8 cellular contexts compared by ENCODE assay signal in genomic region chr1:145871994-145872411, GRCh38. TPM values are rescaled to one million over a fixed set of nuclear protein-coding genes. Genes with fewer than 3 reads are reported as not detected.
DNase-seq lines count a peak whose midpoint lies in the region; ATAC-seq, FAIRE-seq and TF ChIP-seq lines count a peak whose summit lies in the region.

No MANE protein-coding gene starts in this region.

- H3K9me3 ChIP-seq in BE2C: no peaks in the 10 kb centered on the region

- H3K4me3 ChIP-seq in BE2C (ENCODE audit: low read depth, low read length): no peak overlapping the region

- H3K36me3 ChIP-seq in BE2C: no peaks in the 10 kb centered on the region

- H3K4me1 Mint-ChIP-seq in endothelial cell (ENCODE audit: unreplicated experiment) (peaks cover 9% of the 10 kb centered on the region), mesothelial cell of epicardium (peaks cover 15% of the 10 kb centered on the region)

- H3K27me3 Mint-ChIP-seq in endothelial cell (ENCODE audit: unreplicated experiment): peaks cover 14% of the 10 kb centered on the region
- peaks cover 60% of the 10 kb centered on the region for H3K27me3 Mint-ChIP-seq in mesothelial cell of epicardium (ENCODE audit: low read depth)

- ATAC-seq in HG03108 (IDR thresholded peaks at IDR 0.05; ENCODE audit: unreplicated experiment): no peak

- FAIRE-seq in GM19239 (lab: Jason Lieb, UNC): peak; percentile 52

- peaks cover 17% of the 10 kb centered on the region for H3K27me3 ChIP-seq in BE2C

- peak overlapping the region; percentile 67 for H3K4me3 Mint-ChIP-seq in endothelial cell (ENCODE audit: unreplicated experiment)
- H3K4me3 Mint-ChIP-seq in mesothelial cell of epicardium: peak overlapping the region; percentile 55

- H3K27ac Mint-ChIP-seq in endothelial cell (ENCODE audit: unreplicated experiment) (no peak overlapping the region), mesothelial cell of epicardium (peak overlapping the region; percentile 39)

- H3K4me1 ChIP-seq in BE2C: no peaks in the 10 kb centered on the region

- TF ChIP-seq CTCF in endothelial cell (IDR thresholded peaks at IDR 0.05; ENCODE audit: unreplicated experiment): no peak
- TF ChIP-seq CTCF in mesothelial cell of epicardium (IDR thresholded peaks at IDR 0.05; ENCODE audit: unreplicated experiment): no peak
- TF ChIP-seq CTCF in BE2C (IDR thresholded peaks at IDR 0.05; ENCODE audit: low read depth, low read length): no peak

- DNase-seq in GM19239 (ENCODE audit: insufficient read length, low spot score) (peak; percentile 33), endothelial cell (ENCODE audit: low spot score) (peak; percentile 28), mesothelial cell of epicardium (ENCODE audit: low spot score in 2 of 2, unreplicated experiment in 2 of 2) (peak in 1 of 2 experiments; percentile 42), cortex of kidney (lab: John Stamatoyannopoulos, UW) (no peak), BE2C (no peak)
- DNase-seq in activated CD4-positive, alpha-beta T cell treated with anti-CD3 and anti-CD28 coated beads, Interleukin-2, amount 50 U/mL, for 48 hours: peak; percentile 43 to 55
- DNase-seq in stimulated activated CD8-positive, alpha-beta memory T cell treated with anti-CD3 and anti-CD28 coated beads, Interleukin-4, amount 100 ng/mL, for 48 hours: peak; percentile 61

- no peaks in the 10 kb centered on the region for H3K9me3 Mint-ChIP-seq in endothelial cell (ENCODE audit: unreplicated experiment)
- H3K9me3 Mint-ChIP-seq in mesothelial cell of epicardium: no peaks in the 10 kb centered on the region

- H3K36me3 Mint-ChIP-seq in endothelial cell (ENCODE audit: low read depth, unreplicated experiment) (no peaks in the 10 kb centered on the region), mesothelial cell of epicardium (no peaks in the 10 kb centered on the region)

RNA-seq across cellular contexts. Expression of gene PIAS3, which starts 13.1 kb away (rescaled TPM):
- total RNA-seq in endothelial cell (ENCODE audit: unreplicated experiment): 38.8 TPM
- total RNA-seq in mesothelial cell of epicardium: 57.6 to 62.6 TPM (median 62.0 TPM) in 3 replicates
- polyA plus RNA-seq in BE2C (2012; ENCODE audit: insufficient read depth, insufficient read length, low read depth): 20.3 TPM

RNA-seq across cellular contexts. Expression of gene ANKRD35, which starts 13.7 kb away (rescaled TPM):
- total RNA-seq in endothelial cell (ENCODE audit: unreplicated experiment) (not detected), mesothelial cell of epicardium (0.40 to 0.61 TPM (median 0.58 TPM) in 3 replicates)
- not detected for polyA plus RNA-seq in BE2C (2012; ENCODE audit: insufficient read depth, insufficient read length, low read depth)

RNA-seq across cellular contexts. Expression of gene NUDT17, which starts 26.6 kb away (rescaled TPM):
- 3.8 TPM for total RNA-seq in endothelial cell (ENCODE audit: unreplicated experiment)
- total RNA-seq in mesothelial cell of epicardium: 4.7 to 5.4 TPM (median 5.3 TPM) in 3 replicates
- polyA plus RNA-seq in BE2C (2012; ENCODE audit: insufficient read depth, insufficient read length, low read depth): 7.9 TPM

RNA-seq across cellular contexts. Expression of gene ITGA10, which starts 37.8 kb away (rescaled TPM):
- total RNA-seq in endothelial cell (ENCODE audit: unreplicated experiment) (6.1 TPM), mesothelial cell of epicardium (0.38 to 0.60 TPM (median 0.59 TPM) in 3 replicates)
- polyA plus RNA-seq in BE2C (2012; ENCODE audit: insufficient read depth, insufficient read length, low read depth): 0.34 TPM

RNA-seq across cellular contexts. Expression of gene PEX11B, which starts 46.5 kb away (rescaled TPM):
- total RNA-seq in endothelial cell (ENCODE audit: unreplicated experiment) (34.0 TPM), mesothelial cell of epicardium (26.8 to 27.2 TPM (median 26.9 TPM) in 3 replicates)
- polyA plus RNA-seq in BE2C (2012; ENCODE audit: insufficient read depth, insufficient read length, low read depth): 47.2 TPM

Comparison
In these comparisons a context has a peak if more than half of its experiments do, and no peak if none do; other contexts are left out.
1. DNase-seq: peak in GM19239 (single experiment), activated CD4-positive, alpha-beta T cell treated with anti-CD3 and anti-CD28 coated beads, Interleukin-2, amount 50 U/mL, for 48 hours (2 of 2), endothelial cell (single experiment) and stimulated activated CD8-positive, alpha-beta memory T cell treated with anti-CD3 and anti-CD28 coated beads, Interleukin-4, amount 100 ng/mL, for 48 hours (single experiment); none in cortex of kidney (single experiment) and BE2C (single experiment).